In the genomic region with DNA sequence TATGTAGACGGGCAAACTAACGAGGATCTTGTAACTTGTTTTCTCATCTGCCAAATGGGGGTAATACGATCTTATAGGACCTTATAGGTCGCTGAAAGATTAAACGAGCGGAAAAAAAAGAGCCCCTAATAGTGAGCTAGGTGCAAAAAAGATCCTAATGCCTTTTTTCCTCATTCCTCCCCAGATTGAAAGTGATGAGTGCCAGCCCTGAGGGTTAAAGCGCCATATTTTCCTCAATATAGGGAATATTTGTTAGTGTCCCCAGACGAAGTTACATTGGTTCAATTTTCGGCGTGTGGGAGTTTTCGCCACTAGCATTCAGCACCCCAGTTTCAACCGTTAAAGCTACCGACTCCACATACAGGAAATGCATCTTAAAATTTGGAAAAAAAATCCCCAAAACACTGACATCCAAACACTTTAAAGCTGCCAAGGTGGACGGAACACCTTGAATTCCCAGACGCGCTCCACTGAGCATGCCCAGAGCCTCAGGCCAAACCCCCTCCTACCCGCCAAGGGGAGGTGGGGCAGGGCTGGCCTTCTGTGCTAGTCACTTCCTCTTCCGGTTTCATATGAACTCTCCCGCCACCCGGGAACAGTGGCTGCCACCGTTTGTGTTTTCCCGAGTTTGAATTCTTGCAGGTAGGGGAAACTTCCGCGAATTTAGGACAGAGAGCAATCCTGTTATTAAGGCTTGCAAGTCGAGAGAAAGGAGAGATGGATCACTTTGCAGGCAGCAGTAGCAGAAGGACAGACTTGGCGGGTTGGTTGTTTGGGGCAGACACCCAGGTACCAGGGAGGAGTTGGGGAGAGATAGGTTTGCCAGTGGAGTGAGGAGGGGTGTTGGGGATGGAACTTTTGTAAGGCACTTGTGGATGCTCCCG, we compare ENCODE assay signal across 8 cellular contexts. TPM values are rescaled to one million over a fixed set of nuclear protein-coding genes. Genes with fewer than 3 reads are reported as not detected.
DNase-seq lines count a peak whose midpoint lies in the region; ATAC-seq and TF ChIP-seq lines count a peak whose summit lies in the region.

A gene with protein sequence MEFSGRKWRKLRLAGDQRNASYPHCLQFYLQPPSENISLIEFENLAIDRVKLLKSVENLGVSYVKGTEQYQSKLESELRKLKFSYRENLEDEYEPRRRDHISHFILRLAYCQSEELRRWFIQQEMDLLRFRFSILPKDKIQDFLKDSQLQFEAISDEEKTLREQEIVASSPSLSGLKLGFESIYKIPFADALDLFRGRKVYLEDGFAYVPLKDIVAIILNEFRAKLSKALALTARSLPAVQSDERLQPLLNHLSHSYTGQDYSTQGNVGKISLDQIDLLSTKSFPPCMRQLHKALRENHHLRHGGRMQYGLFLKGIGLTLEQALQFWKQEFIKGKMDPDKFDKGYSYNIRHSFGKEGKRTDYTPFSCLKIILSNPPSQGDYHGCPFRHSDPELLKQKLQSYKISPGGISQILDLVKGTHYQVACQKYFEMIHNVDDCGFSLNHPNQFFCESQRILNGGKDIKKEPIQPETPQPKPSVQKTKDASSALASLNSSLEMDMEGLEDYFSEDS (plus strand): TSS at position 571 of the 884 bp plus-strand sequence. CDS start 816 bp downstream, outside the sequence.

- H3K4me2 ChIP-seq in DOHH2 (ENCODE audit: low read length) (peak within 1 kb of the TSS; percentile 87), GM23248 (ENCODE audit: unreplicated experiment) (peak within 1 kb of the TSS; percentile 98)

- H3K4me1 ChIP-seq in DOHH2 (ENCODE audit: control insufficient read depth, low read length) = peaks cover 23% of the 10 kb centered on the region
- peaks cover 59% of the 10 kb centered on the region for H3K4me1 ChIP-seq in GM23248 (ENCODE audit: insufficient read depth)
- H3K4me1 ChIP-seq in naive thymus-derived CD4-positive, alpha-beta T cell (ENCODE audit: control insufficient read depth in 2 of 2, insufficient read depth in 2 of 2, low read length in 2 of 2) = peaks cover 0 to 9% of the 10 kb centered on the region in 2 donors

- in situ Hi-C loops in GM23248 (cut with MboI) = loop anchor here (5.0 to 25.0 kb wide), 3 partner anchors 140 to 680 kb away; a partner anchor contains a TSS

- intact Hi-C loops in naive thymus-derived CD4-positive, alpha-beta T cell (cut with micrococcal nuclease) = loop anchor here (1.0 to 10.0 kb wide), 14 partner anchors 95 to 959 kb away; a partner anchor contains a TSS

- H3K4me1 Mint-ChIP-seq in naive thymus-derived CD4-positive, alpha-beta T cell = peaks cover 23 to 43% (median 34%) of the 10 kb centered on the region in 7 donors
- peaks cover 28% of the 10 kb centered on the region for H3K4me1 Mint-ChIP-seq in stimulated activated memory B cell treated with anti-CD40 and anti-IgM and Interleukin-4, amounts not matched to agents 10 μg/mL and 1 μg/mL and 100 μg/mL, for 72 hours

- H3K36me3 Mint-ChIP-seq in naive thymus-derived CD4-positive, alpha-beta T cell = peaks cover 8 to 27% (median 18%) of the 10 kb centered on the region in 5 donors
- H3K36me3 Mint-ChIP-seq in stimulated activated memory B cell treated with anti-CD40 and anti-IgM and Interleukin-4, amounts not matched to agents 10 μg/mL and 1 μg/mL and 100 μg/mL, for 72 hours = peaks cover 33% of the 10 kb centered on the region

- peak within 1 kb of the TSS; percentile 87 to 98 (median 93) for H3K27ac Mint-ChIP-seq in naive thymus-derived CD4-positive, alpha-beta T cell
- peak within 1 kb of the TSS; percentile 87 for H3K27ac Mint-ChIP-seq in stimulated activated memory B cell treated with anti-CD40 and anti-IgM and Interleukin-4, amounts not matched to agents 10 μg/mL and 1 μg/mL and 100 μg/mL, for 72 hours

- H3K27me3 ChIP-seq in DOHH2 (ENCODE audit: control insufficient read depth, low read length) = peaks cover 9% of the 10 kb centered on the region
- no peaks in the 10 kb centered on the region for H3K27me3 ChIP-seq in GM23248 (replicated peaks; ENCODE audit: insufficient read depth)
- no peaks in the 10 kb centered on the region for H3K27me3 ChIP-seq in naive thymus-derived CD4-positive, alpha-beta T cell (ENCODE audit: control insufficient read depth in 2 of 2, insufficient read depth in 2 of 2, low read length in 2 of 2)

- peaks cover 0 to 6% (median 0%) of the 10 kb centered on the region in 5 donors for H3K27me3 Mint-ChIP-seq in naive thymus-derived CD4-positive, alpha-beta T cell
- H3K27me3 Mint-ChIP-seq in stimulated activated memory B cell treated with anti-CD40 and anti-IgM and Interleukin-4, amounts not matched to agents 10 μg/mL and 1 μg/mL and 100 μg/mL, for 72 hours = no peaks in the 10 kb centered on the region

- H3K9me3 ChIP-seq in DOHH2 (ENCODE audit: control insufficient read depth, insufficient read depth, low read length) (no peaks in the 10 kb centered on the region), GM23248 (ENCODE audit: low read depth) (no peaks in the 10 kb centered on the region)
- H3K9me3 ChIP-seq in naive thymus-derived CD4-positive, alpha-beta T cell (ENCODE audit: control insufficient read depth in 2 of 3, low read length in 3 of 3) = no peaks in the 10 kb centered on the region

- TF ChIP-seq CTCF in DOHH2 (IDR thresholded peaks at IDR 0.05; ENCODE audit: low read depth, low read length, poor library complexity, severe bottlenecking) (no peak), fibroblast of mammary gland (conservative IDR thresholded peaks at IDR 0.05; ENCODE audit: control insufficient read depth, insufficient read depth, low read depth, low read length) (no peak)

- CTCF ChIA-PET in naive thymus-derived CD4-positive, alpha-beta T cell (lab: Charles Lee) = interaction anchor here (0.8 to 6.8 kb wide), 11 partner anchors 13 to 429 kb away, joined by 3 to 99 read pairs (median 4); no protein-coding TSS in a partner anchor

- H3K36me3 ChIP-seq in DOHH2 (ENCODE audit: control insufficient read depth, low read length) (peaks cover 49% of the 10 kb centered on the region), GM23248 (ENCODE audit: low read depth) (peaks cover 20% of the 10 kb centered on the region)
- H3K36me3 ChIP-seq in naive thymus-derived CD4-positive, alpha-beta T cell (ENCODE audit: control insufficient read depth in 2 of 3, insufficient read depth in 3 of 3, low read length in 3 of 3) = peaks cover 0 to 22% (median 0%) of the 10 kb centered on the region in 3 experiments

- H3K27ac ChIP-seq in DOHH2 (ENCODE audit: low read depth, low read length) (peak within 1 kb of the TSS; percentile 62), GM23248 (peak within 1 kb of the TSS; percentile 66)
- peak within 1 kb of the TSS; percentile 66 for H3K27ac ChIP-seq in naive thymus-derived CD4-positive, alpha-beta T cell (ENCODE audit: low read depth, low read length)

- H3F3A ChIP-seq in DOHH2 (ENCODE audit: control insufficient read depth, insufficient read depth) (no peaks in the 10 kb centered on the region), GM23248 (ENCODE audit: insufficient read depth) (peaks cover 40% of the 10 kb centered on the region)

- H3K79me2 ChIP-seq in DOHH2 (ENCODE audit: control insufficient read depth, low read length) = peaks cover 31% of the 10 kb centered on the region
- peaks cover 55% of the 10 kb centered on the region for H3K79me2 ChIP-seq in GM23248 (ENCODE audit: insufficient read depth)

- H3K9me3 Mint-ChIP-seq in naive thymus-derived CD4-positive, alpha-beta T cell = peaks cover 0 to 7% (median 0%) of the 10 kb centered on the region in 11 donors
- peaks cover 4% of the 10 kb centered on the region for H3K9me3 Mint-ChIP-seq in stimulated activated memory B cell treated with anti-CD40 and anti-IgM and Interleukin-4, amounts not matched to agents 10 μg/mL and 1 μg/mL and 100 μg/mL, for 72 hours

- POLR2A ChIA-PET in naive thymus-derived CD4-positive, alpha-beta T cell (lab: Charles Lee) = interaction anchor here (1.7 kb wide), 1 partner anchor 413 kb away, joined by 11 read pairs; no protein-coding TSS in a partner anchor

- DNase-seq in GM23248 (peak; percentile 91), Kasumi-1 (lab: John Stamatoyannopoulos, UW) (peak; percentile 93 to 95), RPMI7951 (ENCODE audit: low read depth) (peak; percentile 84), fibroblast of mammary gland (ENCODE audit: low read depth) (peak; percentile 79)
- peak; percentile 60 to 67 for DNase-seq in activated T-helper 1 cell treated with anti-CD3 and anti-CD28 coated beads, Interleukin-2, amount 50 U/mL, for 16 hours (ENCODE audit: low read depth in 1 of 2, low spot score in 1 of 2)
- peak; percentile 55 to 83 (median 78) for DNase-seq in naive thymus-derived CD4-positive, alpha-beta T cell

- peak within 1 kb of the TSS; percentile 86 for H2AFZ ChIP-seq in GM23248

- no peaks in the 10 kb centered on the region for H4K20me1 ChIP-seq in DOHH2 (ENCODE audit: control insufficient read depth, insufficient read depth, low read depth, low read length)
- H4K20me1 ChIP-seq in GM23248 (ENCODE audit: insufficient read depth) = no peaks in the 10 kb centered on the region

- WGBS in GM23248 (ENCODE audit: low coverage in 1 of 2, low lambda C conversion rate in 2 of 2, missing lambda C conversion rate in 2 of 2), 2 experiments = 1% methylated on average over 27 of the region's 27 CpGs

- H3K9me2 ChIP-seq in DOHH2 (replicated peaks; ENCODE audit: control insufficient read depth, low read length) (no peaks in the 10 kb centered on the region), GM23248 (ENCODE audit: insufficient read depth) (no peaks in the 10 kb centered on the region)

- H3K9ac ChIP-seq in GM23248 = peak within 1 kb of the TSS; percentile 77

- ATAC-seq in naive thymus-derived CD4-positive, alpha-beta T cell = peak; percentile 88
- peak; percentile 92 for ATAC-seq in stimulated activated memory B cell treated with anti-CD40 and anti-IgM and Interleukin-4, amounts not matched to agents 10 μg/mL and 1 μg/mL and 100 μg/mL, for 72 hours

- peak within 1 kb of the TSS; percentile 100 for H3K4me3 ChIP-seq in DOHH2 (ENCODE audit: low read length)
- H3K4me3 ChIP-seq in GM23248 = peak within 1 kb of the TSS; percentile 89
- H3K4me3 ChIP-seq in fibroblast of mammary gland (ENCODE audit: control insufficient read depth, low read depth, low read length) = peak within 1 kb of the TSS; percentile 85
- H3K4me3 ChIP-seq in naive thymus-derived CD4-positive, alpha-beta T cell (ENCODE audit: low read length) = peak within 1 kb of the TSS; percentile 84

- H3K4me3 Mint-ChIP-seq in naive thymus-derived CD4-positive, alpha-beta T cell = peak within 1 kb of the TSS; percentile 90 to 100 (median 97)
- H3K4me3 Mint-ChIP-seq in stimulated activated memory B cell treated with anti-CD40 and anti-IgM and Interleukin-4, amounts not matched to agents 10 μg/mL and 1 μg/mL and 100 μg/mL, for 72 hours = peak within 1 kb of the TSS; percentile 92

RNA-seq across cellular contexts. Expression of the gene that starts here (rescaled TPM):
- 51.2 and 61.3 TPM in 2 replicates for total RNA-seq in GM23248 (2014; rRNA removed; shearing (Covaris generic))
- 27.9 and 30.6 TPM in 2 replicates for polyA plus RNA-seq in GM23248 (2016; fragmentation: Nextera tagmentation; extraction: Ambion mirVana)
- 51.2 and 60.8 TPM in 2 replicates for total RNA-seq in RPMI7951 (2014; rRNA removed; shearing (Covaris generic))
- 10 to 100 TPM; 10.2 to 33.2 (median 12.8) TPM for total RNA-seq in naive thymus-derived CD4-positive, alpha-beta T cell
- polyA plus RNA-seq in naive thymus-derived CD4-positive, alpha-beta T cell = 10 to 100 TPM in 1 of 2 donors, 1 to 10 TPM in 1; 7.2 to 11.3 TPM

Comparison
In these comparisons a context has a peak if more than half of its experiments do, and no peak if none do; other contexts are left out.
1. Peak in every context shown above with its lines: DNase-seq, ATAC-seq, H3K4me3 ChIP-seq and H3K27ac ChIP-seq.